Comparison of ENCODE assay signal across 1 cellular context in genomic region chr22:48097723-48098122, GRCh38.
TF ChIP-seq lines count a peak whose summit lies in the region.

No MANE protein-coding gene starts in this region.

TF ChIP-seq in GM23338, 12 proteins besides CTCF, POLR2A, EP300 and RAD21 (continued from another document):
- TF ChIP-seq, protein P1, sequence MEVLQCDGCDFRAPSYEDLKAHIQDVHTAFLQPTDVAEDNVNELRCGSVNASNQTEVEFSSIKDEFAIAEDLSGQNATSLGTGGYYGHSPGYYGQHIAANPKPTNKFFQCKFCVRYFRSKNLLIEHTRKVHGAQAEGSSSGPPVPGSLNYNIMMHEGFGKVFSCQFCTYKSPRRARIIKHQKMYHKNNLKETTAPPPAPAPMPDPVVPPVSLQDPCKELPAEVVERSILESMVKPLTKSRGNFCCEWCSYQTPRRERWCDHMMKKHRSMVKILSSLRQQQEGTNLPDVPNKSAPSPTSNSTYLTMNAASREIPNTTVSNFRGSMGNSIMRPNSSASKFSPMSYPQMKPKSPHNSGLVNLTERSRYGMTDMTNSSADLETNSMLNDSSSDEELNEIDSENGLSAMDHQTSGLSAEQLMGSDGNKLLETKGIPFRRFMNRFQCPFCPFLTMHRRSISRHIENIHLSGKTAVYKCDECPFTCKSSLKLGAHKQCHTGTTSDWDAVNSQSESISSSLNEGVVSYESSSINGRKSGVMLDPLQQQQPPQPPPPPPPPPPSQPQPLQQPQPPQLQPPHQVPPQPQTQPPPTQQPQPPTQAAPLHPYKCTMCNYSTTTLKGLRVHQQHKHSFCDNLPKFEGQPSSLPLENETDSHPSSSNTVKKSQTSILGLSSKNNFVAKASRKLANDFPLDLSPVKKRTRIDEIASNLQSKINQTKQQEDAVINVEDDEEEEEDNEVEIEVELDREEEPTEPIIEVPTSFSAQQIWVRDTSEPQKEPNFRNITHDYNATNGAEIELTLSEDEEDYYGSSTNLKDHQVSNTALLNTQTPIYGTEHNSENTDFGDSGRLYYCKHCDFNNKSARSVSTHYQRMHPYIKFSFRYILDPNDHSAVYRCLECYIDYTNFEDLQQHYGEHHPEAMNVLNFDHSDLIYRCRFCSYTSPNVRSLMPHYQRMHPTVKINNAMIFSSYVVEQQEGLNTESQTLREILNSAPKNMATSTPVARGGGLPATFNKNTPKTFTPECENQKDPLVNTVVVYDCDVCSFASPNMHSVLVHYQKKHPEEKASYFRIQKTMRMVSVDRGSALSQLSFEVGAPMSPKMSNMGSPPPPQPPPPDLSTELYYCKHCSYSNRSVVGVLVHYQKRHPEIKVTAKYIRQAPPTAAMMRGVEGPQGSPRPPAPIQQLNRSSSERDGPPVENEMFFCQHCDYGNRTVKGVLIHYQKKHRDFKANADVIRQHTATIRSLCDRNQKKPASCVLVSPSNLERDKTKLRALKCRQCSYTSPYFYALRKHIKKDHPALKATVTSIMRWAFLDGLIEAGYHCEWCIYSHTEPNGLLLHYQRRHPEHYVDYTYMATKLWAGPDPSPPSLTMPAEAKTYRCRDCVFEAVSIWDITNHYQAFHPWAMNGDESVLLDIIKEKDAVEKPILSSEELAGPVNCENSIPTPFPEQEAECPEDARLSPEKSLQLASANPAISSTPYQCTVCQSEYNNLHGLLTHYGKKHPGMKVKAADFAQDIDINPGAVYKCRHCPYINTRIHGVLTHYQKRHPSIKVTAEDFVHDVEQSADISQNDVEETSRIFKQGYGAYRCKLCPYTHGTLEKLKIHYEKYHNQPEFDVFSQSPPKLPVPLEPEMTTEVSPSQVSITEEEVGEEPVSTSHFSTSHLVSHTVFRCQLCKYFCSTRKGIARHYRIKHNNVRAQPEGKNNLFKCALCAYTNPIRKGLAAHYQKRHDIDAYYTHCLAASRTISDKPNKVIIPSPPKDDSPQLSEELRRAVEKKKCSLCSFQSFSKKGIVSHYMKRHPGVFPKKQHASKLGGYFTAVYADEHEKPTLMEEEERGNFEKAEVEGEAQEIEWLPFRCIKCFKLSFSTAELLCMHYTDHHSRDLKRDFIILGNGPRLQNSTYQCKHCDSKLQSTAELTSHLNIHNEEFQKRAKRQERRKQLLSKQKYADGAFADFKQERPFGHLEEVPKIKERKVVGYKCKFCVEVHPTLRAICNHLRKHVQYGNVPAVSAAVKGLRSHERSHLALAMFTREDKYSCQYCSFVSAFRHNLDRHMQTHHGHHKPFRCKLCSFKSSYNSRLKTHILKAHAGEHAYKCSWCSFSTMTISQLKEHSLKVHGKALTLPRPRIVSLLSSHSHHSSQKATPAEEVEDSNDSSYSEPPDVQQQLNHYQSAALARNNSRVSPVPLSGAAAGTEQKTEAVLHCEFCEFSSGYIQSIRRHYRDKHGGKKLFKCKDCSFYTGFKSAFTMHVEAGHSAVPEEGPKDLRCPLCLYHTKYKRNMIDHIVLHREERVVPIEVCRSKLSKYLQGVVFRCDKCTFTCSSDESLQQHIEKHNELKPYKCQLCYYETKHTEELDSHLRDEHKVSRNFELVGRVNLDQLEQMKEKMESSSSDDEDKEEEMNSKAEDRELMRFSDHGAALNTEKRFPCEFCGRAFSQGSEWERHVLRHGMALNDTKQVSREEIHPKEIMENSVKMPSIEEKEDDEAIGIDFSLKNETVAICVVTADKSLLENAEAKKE (CRISPR knock-in tag; IDR thresholded peaks at IDR 0.05) = no peak
- TF ChIP-seq JUNB (IDR thresholded peaks at IDR 0.05; ENCODE audit: unreplicated experiment) = no peak
- no peak for TF ChIP-seq POLR2AphosphoS5 (IDR thresholded peaks at IDR 0.05; ENCODE audit: low read depth)
- TF ChIP-seq NANOG (IDR thresholded peaks at IDR 0.05; ENCODE audit: borderline replicate concordance) = no peak
- TF ChIP-seq, protein P2, sequence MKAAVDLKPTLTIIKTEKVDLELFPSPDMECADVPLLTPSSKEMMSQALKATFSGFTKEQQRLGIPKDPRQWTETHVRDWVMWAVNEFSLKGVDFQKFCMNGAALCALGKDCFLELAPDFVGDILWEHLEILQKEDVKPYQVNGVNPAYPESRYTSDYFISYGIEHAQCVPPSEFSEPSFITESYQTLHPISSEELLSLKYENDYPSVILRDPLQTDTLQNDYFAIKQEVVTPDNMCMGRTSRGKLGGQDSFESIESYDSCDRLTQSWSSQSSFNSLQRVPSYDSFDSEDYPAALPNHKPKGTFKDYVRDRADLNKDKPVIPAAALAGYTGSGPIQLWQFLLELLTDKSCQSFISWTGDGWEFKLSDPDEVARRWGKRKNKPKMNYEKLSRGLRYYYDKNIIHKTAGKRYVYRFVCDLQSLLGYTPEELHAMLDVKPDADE (IDR thresholded peaks at IDR 0.05) = no peak
- TF ChIP-seq STAT1 (IDR thresholded peaks at IDR 0.05; ENCODE audit: unreplicated experiment) = no peak
- no peak for TF ChIP-seq CREB1 (CRISPR knock-in tag; IDR thresholded peaks at IDR 0.05; ENCODE audit: low read depth)
- no peak for TF ChIP-seq EZH2 (IDR thresholded peaks at IDR 0.05; ENCODE audit: low read depth, unreplicated experiment)
- TF ChIP-seq ZNF331 (CRISPR knock-in tag; IDR thresholded peaks at IDR 0.05; ENCODE audit: low read depth) = no peak
- TF ChIP-seq EZH2phosphoT487 (IDR thresholded peaks at IDR 0.05; ENCODE audit: unreplicated experiment) = no peak
